Comparison of ENCODE assay signal across 18 cellular contexts in the genomic region with DNA sequence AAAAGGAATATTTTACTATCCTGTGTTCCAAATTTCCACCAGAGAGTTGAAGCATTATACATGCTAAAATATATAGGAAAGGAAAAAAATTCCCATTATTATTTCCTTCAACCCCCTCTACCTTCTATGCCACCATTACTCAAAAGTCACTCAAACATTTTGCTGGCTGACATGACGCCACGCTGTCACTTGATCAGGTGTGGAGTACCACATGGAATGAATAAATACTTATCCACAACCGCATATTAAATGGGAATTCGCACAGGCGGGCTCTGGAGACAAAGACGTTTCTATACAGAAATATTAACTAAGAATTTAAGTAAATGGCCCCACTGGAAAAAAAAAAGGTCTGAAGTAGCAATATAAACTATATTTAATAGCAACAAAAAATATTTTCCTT.
"Had no signal": no experiment of that assay in that cellular context is flagged by ENCODE, and none has a peak within 500 bp of the region (broad histone marks: within the 10 kb centered on the region; RNA-seq: fewer than 3 reads in every experiment).

No MANE protein-coding gene starts in this region.

- H3K36me3 Mint-ChIP-seq: immature natural killer cell had no signal

- H3K9me3 Mint-ChIP-seq: activated T-helper 17 cell treated with anti-CD3 and anti-CD28 coated beads, Interleukin-2, amount 50 U/mL, for 72 hours; immature natural killer cell; nephron progenitor cell had no signal

- H3K27ac Mint-ChIP-seq: activated T-helper 17 cell treated with anti-CD3 and anti-CD28 coated beads, Interleukin-2, amount 50 U/mL, for 72 hours; immature natural killer cell; nephron progenitor cell had no signal

- H3K4me1 Mint-ChIP-seq: activated T-helper 17 cell treated with anti-CD3 and anti-CD28 coated beads, Interleukin-2, amount 50 U/mL, for 72 hours; immature natural killer cell had no signal

- H3K4me1 ChIP-seq: breast epithelium, uterus had no signal

- H3K4me3 Mint-ChIP-seq: activated T-helper 17 cell treated with anti-CD3 and anti-CD28 coated beads, Interleukin-2, amount 50 U/mL, for 72 hours; immature natural killer cell; nephron progenitor cell had no signal

- DNase-seq: activated CD4-positive, alpha-beta T cell treated with anti-CD3 and anti-CD28 coated beads, Interleukin-2, amount 50 U/mL, for 4 hours; activated CD4-positive, CD25-positive, alpha-beta regulatory T cell treated with anti-CD3 and anti-CD28 coated beads, Interleukin-2, amount 50 U/mL, for 72 hours; activated naive CD4-positive, alpha-beta T cell treated with anti-CD3 and anti-CD28 coated beads, Interleukin-2, amount 50 U/mL, for 16 hours; anterior cingulate cortex; esophagus squamous epithelium; glutamatergic neuron; immature natural killer cell; left cardiac atrium; mucosa of descending colon; nephron progenitor cell; psoas muscle; stimulated activated CD4-positive, alpha-beta T cell treated with anti-CD3 and anti-CD28 coated beads, Interleukin-4, amount 100 ng/mL, for 1 hour; stimulated activated CD8-positive, alpha-beta memory T cell treated with anti-CD3 and anti-CD28 coated beads, Interleukin-4, amount 100 ng/mL, for 48 hours; stimulated activated naive CD8-positive, alpha-beta T cell treated with anti-CD3 and anti-CD28 coated beads, Interleukin-15, Interleukin-2, amounts not matched to agents 100 U/mL and 50 U/mL, for 24 hours; uterus had no signal

- H3K27ac ChIP-seq: breast epithelium, esophagus squamous epithelium, psoas muscle had no signal

- H3K4me3 ChIP-seq: breast epithelium, esophagus squamous epithelium, mucosa of descending colon, psoas muscle, uterus had no signal

- H3K36me3 ChIP-seq: breast epithelium, esophagus squamous epithelium, uterus had no signal

- H3K27me3 Mint-ChIP-seq: activated T-helper 17 cell treated with anti-CD3 and anti-CD28 coated beads, Interleukin-2, amount 50 U/mL, for 72 hours had no signal

- H3K9me3 ChIP-seq: breast epithelium, esophagus squamous epithelium, mucosa of descending colon, psoas muscle, uterus had no signal

- H3K27me3 ChIP-seq: breast epithelium, esophagus squamous epithelium, uterus had no signal

- ATAC-seq: activated T-helper 17 cell treated with anti-CD3 and anti-CD28 coated beads, Interleukin-2, amount 50 U/mL, for 72 hours; left cardiac atrium; mucosa of descending colon; psoas muscle; sciatic nerve had no signal
